Comparison of ENCODE assay signal across 1 cellular context in the genomic region with DNA sequence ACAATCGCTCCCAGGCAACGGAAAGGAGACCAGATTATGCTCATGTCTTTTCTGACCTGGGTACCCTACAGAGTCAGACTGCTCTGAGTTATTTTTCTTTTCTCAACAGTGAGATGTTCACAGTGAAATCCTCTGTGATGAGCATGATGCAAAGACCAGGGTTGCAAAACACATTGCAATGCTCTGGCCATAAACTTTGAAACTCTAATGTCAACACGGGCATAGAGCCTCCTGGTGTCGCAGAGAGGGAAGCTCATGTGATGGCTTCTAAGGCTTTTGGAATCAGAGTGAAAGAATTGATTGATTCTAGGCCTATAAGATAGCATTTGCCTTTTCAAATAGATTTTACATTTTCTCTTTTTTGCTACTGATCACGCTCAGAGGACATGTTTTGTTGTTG.
TF ChIP-seq lines count a peak whose summit lies in the region.

No MANE protein-coding gene starts in this region.

TF ChIP-seq in HepG2, 621 proteins besides CTCF, POLR2A, EP300 and RAD21 (continued from another document and continues in another):
- TF ChIP-seq, protein P1, sequence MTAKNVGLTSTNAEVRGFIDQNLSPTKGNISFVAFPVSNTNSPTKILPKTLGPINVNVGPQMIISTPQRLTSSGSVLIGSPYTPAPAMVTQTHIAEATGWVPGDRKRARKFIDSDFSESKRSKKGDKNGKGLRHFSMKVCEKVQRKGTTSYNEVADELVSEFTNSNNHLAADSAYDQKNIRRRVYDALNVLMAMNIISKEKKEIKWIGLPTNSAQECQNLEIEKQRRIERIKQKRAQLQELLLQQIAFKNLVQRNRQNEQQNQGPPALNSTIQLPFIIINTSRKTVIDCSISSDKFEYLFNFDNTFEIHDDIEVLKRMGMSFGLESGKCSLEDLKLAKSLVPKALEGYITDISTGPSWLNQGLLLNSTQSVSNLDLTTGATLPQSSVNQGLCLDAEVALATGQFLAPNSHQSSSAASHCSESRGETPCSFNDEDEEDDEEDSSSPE (CRISPR knock-in tag; IDR thresholded peaks at IDR 0.05) = no peak
- TF ChIP-seq DR1 (CRISPR knock-in tag; IDR thresholded peaks at IDR 0.05) = no peak
- no peak for TF ChIP-seq ADNP (CRISPR knock-in tag; IDR thresholded peaks at IDR 0.05)
- TF ChIP-seq SCMH1 (CRISPR knock-in tag; IDR thresholded peaks at IDR 0.05; ENCODE audit: borderline replicate concordance) = no peak
- TF ChIP-seq MED13 (CRISPR knock-in tag; IDR thresholded peaks at IDR 0.05) = no peak
- no peak for TF ChIP-seq GTF2F1 (IDR thresholded peaks at IDR 0.05; ENCODE audit: low read length)
- TF ChIP-seq ZNF207 (IDR thresholded peaks at IDR 0.05; ENCODE audit: borderline replicate concordance) = no peak
- no peak for TF ChIP-seq ZNF800 (CRISPR knock-in tag; IDR thresholded peaks at IDR 0.05)
- no peak for TF ChIP-seq ZNF781 (CRISPR knock-in tag; IDR thresholded peaks at IDR 0.05; ENCODE audit: borderline replicate concordance, not compliant biosample characterization)
- no peak for TF ChIP-seq PHF8 (CRISPR knock-in tag; IDR thresholded peaks at IDR 0.05)
- TF ChIP-seq, protein P2, sequence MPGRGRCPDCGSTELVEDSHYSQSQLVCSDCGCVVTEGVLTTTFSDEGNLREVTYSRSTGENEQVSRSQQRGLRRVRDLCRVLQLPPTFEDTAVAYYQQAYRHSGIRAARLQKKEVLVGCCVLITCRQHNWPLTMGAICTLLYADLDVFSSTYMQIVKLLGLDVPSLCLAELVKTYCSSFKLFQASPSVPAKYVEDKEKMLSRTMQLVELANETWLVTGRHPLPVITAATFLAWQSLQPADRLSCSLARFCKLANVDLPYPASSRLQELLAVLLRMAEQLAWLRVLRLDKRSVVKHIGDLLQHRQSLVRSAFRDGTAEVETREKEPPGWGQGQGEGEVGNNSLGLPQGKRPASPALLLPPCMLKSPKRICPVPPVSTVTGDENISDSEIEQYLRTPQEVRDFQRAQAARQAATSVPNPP (CRISPR knock-in tag; IDR thresholded peaks at IDR 0.05) = no peak
- TF ChIP-seq SP4 (CRISPR knock-in tag; IDR thresholded peaks at IDR 0.05) = no peak
- TF ChIP-seq ZBTB42 (CRISPR knock-in tag; IDR thresholded peaks at IDR 0.05) = no peak
- TF ChIP-seq YY1 (IDR thresholded peaks at IDR 0.05; ENCODE audit: insufficient read depth, insufficient replicate concordance, low read depth, low read length) = no peak
- no peak for TF ChIP-seq HES4 (CRISPR knock-in tag; IDR thresholded peaks at IDR 0.05; ENCODE audit: borderline replicate concordance)
- TF ChIP-seq RBAK (CRISPR knock-in tag; IDR thresholded peaks at IDR 0.05) = no peak
- TF ChIP-seq, protein P3, sequence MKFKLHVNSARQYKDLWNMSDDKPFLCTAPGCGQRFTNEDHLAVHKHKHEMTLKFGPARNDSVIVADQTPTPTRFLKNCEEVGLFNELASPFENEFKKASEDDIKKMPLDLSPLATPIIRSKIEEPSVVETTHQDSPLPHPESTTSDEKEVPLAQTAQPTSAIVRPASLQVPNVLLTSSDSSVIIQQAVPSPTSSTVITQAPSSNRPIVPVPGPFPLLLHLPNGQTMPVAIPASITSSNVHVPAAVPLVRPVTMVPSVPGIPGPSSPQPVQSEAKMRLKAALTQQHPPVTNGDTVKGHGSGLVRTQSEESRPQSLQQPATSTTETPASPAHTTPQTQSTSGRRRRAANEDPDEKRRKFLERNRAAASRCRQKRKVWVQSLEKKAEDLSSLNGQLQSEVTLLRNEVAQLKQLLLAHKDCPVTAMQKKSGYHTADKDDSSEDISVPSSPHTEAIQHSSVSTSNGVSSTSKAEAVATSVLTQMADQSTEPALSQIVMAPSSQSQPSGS (CRISPR knock-in tag; IDR thresholded peaks at IDR 0.05) = peak; percentile 52; the same call in 1 of the 2 replicates
- TF ChIP-seq TCF7 (IDR thresholded peaks at IDR 0.05; ENCODE audit: low read depth) = no peak
- no peak for TF ChIP-seq ZFP62 (CRISPR knock-in tag; IDR thresholded peaks at IDR 0.05)
- 0 out of 2 replicates have a peak, but pooled peaks have one; percentile 41 for TF ChIP-seq ZMYM4 (CRISPR knock-in tag; IDR thresholded peaks at IDR 0.05)
- TF ChIP-seq, protein P4, sequence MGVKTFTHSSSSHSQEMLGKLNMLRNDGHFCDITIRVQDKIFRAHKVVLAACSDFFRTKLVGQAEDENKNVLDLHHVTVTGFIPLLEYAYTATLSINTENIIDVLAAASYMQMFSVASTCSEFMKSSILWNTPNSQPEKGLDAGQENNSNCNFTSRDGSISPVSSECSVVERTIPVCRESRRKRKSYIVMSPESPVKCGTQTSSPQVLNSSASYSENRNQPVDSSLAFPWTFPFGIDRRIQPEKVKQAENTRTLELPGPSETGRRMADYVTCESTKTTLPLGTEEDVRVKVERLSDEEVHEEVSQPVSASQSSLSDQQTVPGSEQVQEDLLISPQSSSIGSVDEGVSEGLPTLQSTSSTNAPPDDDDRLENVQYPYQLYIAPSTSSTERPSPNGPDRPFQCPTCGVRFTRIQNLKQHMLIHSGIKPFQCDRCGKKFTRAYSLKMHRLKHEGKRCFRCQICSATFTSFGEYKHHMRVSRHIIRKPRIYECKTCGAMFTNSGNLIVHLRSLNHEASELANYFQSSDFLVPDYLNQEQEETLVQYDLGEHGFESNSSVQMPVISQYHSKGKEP (CRISPR knock-in tag; IDR thresholded peaks at IDR 0.05) = no peak
- TF ChIP-seq ZNF790 (CRISPR knock-in tag; IDR thresholded peaks at IDR 0.05; ENCODE audit: borderline replicate concordance) = no peak
- TF ChIP-seq MED1 (CRISPR knock-in tag; IDR thresholded peaks at IDR 0.05) = peak; percentile 45; the same call in 1 of the 2 replicates
- no peak for TF ChIP-seq GLI4 (CRISPR knock-in tag; IDR thresholded peaks at IDR 0.05; ENCODE audit: borderline replicate concordance)
- TF ChIP-seq ZNF737 (CRISPR knock-in tag; IDR thresholded peaks at IDR 0.05; ENCODE audit: borderline replicate concordance) = no peak
- TF ChIP-seq ZNF609 (CRISPR knock-in tag; IDR thresholded peaks at IDR 0.05; ENCODE audit: borderline replicate concordance) = no peak
- TF ChIP-seq, protein P5, sequence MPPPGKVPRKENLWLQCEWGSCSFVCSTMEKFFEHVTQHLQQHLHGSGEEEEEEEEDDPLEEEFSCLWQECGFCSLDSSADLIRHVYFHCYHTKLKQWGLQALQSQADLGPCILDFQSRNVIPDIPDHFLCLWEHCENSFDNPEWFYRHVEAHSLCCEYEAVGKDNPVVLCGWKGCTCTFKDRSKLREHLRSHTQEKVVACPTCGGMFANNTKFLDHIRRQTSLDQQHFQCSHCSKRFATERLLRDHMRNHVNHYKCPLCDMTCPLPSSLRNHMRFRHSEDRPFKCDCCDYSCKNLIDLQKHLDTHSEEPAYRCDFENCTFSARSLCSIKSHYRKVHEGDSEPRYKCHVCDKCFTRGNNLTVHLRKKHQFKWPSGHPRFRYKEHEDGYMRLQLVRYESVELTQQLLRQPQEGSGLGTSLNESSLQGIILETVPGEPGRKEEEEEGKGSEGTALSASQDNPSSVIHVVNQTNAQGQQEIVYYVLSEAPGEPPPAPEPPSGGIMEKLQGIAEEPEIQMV (CRISPR knock-in tag; IDR thresholded peaks at IDR 0.05; ENCODE audit: low read depth) = no peak
- no peak for TF ChIP-seq KLF16 (CRISPR knock-in tag; IDR thresholded peaks at IDR 0.05)
- no peak for TF ChIP-seq NFATC3 (CRISPR knock-in tag; IDR thresholded peaks at IDR 0.05)
- TF ChIP-seq ZNF350 (CRISPR knock-in tag; IDR thresholded peaks at IDR 0.05; ENCODE audit: borderline replicate concordance, low read depth) = no peak
- no peak for TF ChIP-seq NFAT5 (CRISPR knock-in tag; IDR thresholded peaks at IDR 0.05)
- no peak for TF ChIP-seq BCLAF1 (IDR thresholded peaks at IDR 0.05)
- TF ChIP-seq NFE2L2 (IDR thresholded peaks at IDR 0.05; ENCODE audit: low read length) = no peak
- no peak for TF ChIP-seq ZSCAN29 (CRISPR knock-in tag; conservative IDR thresholded peaks at IDR 0.05)
